ENCODE assay signal across 1 cellular context in the genomic region with DNA sequence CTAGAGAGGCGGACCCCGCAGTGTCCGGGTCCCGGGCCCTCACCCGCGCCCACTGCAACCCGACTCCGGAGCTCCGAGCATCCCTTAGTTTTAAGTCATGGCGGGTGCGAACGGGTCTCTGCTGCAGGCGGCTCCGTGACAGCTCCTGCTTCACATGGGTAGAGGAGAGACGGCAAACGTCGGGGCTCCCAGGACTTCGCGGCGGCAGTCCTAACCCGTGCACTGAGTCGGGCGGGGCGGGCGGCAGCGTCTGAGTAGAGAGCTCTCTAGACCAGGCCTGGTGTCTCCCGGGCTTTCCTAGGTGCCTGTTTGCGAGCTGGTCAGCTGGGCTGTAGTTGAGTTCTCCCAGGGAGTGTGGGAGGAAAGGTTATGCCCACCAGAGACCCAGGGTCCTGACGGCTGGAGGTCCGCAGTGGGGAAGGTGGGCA.
TF ChIP-seq lines count a peak whose summit lies in the region.

No MANE protein-coding gene starts in this region.

TF ChIP-seq in HepG2, 621 proteins besides CTCF, POLR2A, EP300 and RAD21 (continues in another document):
- TF ChIP-seq MEIS2 (CRISPR knock-in tag; IDR thresholded peaks at IDR 0.05) (peak; percentile 21; the same call in 1 of the 2 replicates), TP53 (CRISPR knock-in tag; conservative IDR thresholded peaks at IDR 0.05) (no peak), IKZF4 (CRISPR knock-in tag; IDR thresholded peaks at IDR 0.05; ENCODE audit: borderline replicate concordance, low read depth, not compliant biosample characterization) (peak; percentile 13), SATB2 (CRISPR knock-in tag; IDR thresholded peaks at IDR 0.05) (no peak), ZFY (CRISPR knock-in tag; IDR thresholded peaks at IDR 0.05) (peak; percentile 12; the same call in 1 of the 2 replicates), ZKSCAN5 (CRISPR knock-in tag; IDR thresholded peaks at IDR 0.05) (no peak), RFX5 (IDR thresholded peaks at IDR 0.05; ENCODE audit: low read depth, low read length) (no peak), ZNF570 (CRISPR knock-in tag; IDR thresholded peaks at IDR 0.05; ENCODE audit: borderline replicate concordance) (no peak), PRMT3 (CRISPR knock-in tag; IDR thresholded peaks at IDR 0.05; ENCODE audit: borderline replicate concordance, low read depth) (no peak), SAP130 (CRISPR knock-in tag; IDR thresholded peaks at IDR 0.05; ENCODE audit: low read depth) (0 out of 2 replicates have a peak, but pooled peaks have one; percentile 8), ZNF589 (CRISPR knock-in tag; conservative IDR thresholded peaks at IDR 0.05) (no peak; the same call in 1 of the 2 replicates), ZNF780A (CRISPR knock-in tag; IDR thresholded peaks at IDR 0.05) (no peak), RFXANK (CRISPR knock-in tag; IDR thresholded peaks at IDR 0.05) (no peak), ZFAT (CRISPR knock-in tag; conservative IDR thresholded peaks at IDR 0.05) (no peak), PHF5A (CRISPR knock-in tag; IDR thresholded peaks at IDR 0.05; ENCODE audit: low read depth, unreplicated experiment) (no peak), ZBTB8A (CRISPR knock-in tag; IDR thresholded peaks at IDR 0.05; ENCODE audit: borderline replicate concordance, low read depth) (no peak), HIVEP1 (CRISPR knock-in tag; IDR thresholded peaks at IDR 0.05) (no peak), ZFP1 (CRISPR knock-in tag; IDR thresholded peaks at IDR 0.05) (no peak), CCDC6 (CRISPR knock-in tag; IDR thresholded peaks at IDR 0.05) (no peak), MLLT10 (CRISPR knock-in tag; IDR thresholded peaks at IDR 0.05) (no peak), HCFC1 (IDR thresholded peaks at IDR 0.05; ENCODE audit: low read depth, low read length) (no peak), NR3C1 (CRISPR knock-in tag; IDR thresholded peaks at IDR 0.05) (no peak), ZNF605 (CRISPR knock-in tag; IDR thresholded peaks at IDR 0.05) (no peak), HDAC6 (IDR thresholded peaks at IDR 0.05; ENCODE audit: low read depth, low read length) (no peak), HOXD1 (CRISPR knock-in tag; IDR thresholded peaks at IDR 0.05) (no peak), ZNF225 (CRISPR knock-in tag; IDR thresholded peaks at IDR 0.05) (no peak), ZNF430 (CRISPR knock-in tag; IDR thresholded peaks at IDR 0.05) (no peak), ZNF781 (CRISPR knock-in tag; IDR thresholded peaks at IDR 0.05; ENCODE audit: borderline replicate concordance, not compliant biosample characterization) (no peak), ZNF367 (CRISPR knock-in tag; IDR thresholded peaks at IDR 0.05; ENCODE audit: borderline replicate concordance) (no peak), SOX5 (CRISPR knock-in tag; IDR thresholded peaks at IDR 0.05; ENCODE audit: borderline replicate concordance) (no peak), ZNF446 (CRISPR knock-in tag; IDR thresholded peaks at IDR 0.05) (no peak), ZNF616 (CRISPR knock-in tag; IDR thresholded peaks at IDR 0.05; ENCODE audit: low read depth) (0 out of 2 replicates have a peak, but pooled peaks have one; percentile 13)
- TF ChIP-seq, protein P1, sequence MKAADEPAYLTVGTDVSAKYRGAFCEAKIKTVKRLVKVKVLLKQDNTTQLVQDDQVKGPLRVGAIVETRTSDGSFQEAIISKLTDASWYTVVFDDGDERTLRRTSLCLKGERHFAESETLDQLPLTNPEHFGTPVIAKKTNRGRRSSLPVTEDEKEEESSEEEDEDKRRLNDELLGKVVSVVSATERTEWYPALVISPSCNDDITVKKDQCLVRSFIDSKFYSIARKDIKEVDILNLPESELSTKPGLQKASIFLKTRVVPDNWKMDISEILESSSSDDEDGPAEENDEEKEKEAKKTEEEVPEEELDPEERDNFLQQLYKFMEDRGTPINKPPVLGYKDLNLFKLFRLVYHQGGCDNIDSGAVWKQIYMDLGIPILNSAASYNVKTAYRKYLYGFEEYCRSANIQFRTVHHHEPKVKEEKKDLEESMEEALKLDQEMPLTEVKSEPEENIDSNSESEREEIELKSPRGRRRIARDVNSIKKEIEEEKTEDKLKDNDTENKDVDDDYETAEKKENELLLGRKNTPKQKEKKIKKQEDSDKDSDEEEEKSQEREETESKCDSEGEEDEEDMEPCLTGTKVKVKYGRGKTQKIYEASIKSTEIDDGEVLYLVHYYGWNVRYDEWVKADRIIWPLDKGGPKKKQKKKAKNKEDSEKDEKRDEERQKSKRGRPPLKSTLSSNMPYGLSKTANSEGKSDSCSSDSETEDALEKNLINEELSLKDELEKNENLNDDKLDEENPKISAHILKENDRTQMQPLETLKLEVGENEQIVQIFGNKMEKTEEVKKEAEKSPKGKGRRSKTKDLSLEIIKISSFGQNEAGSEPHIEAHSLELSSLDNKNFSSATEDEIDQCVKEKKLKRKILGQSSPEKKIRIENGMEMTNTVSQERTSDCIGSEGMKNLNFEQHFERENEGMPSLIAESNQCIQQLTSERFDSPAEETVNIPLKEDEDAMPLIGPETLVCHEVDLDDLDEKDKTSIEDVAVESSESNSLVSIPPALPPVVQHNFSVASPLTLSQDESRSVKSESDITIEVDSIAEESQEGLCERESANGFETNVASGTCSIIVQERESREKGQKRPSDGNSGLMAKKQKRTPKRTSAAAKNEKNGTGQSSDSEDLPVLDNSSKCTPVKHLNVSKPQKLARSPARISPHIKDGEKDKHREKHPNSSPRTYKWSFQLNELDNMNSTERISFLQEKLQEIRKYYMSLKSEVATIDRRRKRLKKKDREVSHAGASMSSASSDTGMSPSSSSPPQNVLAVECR (CRISPR knock-in tag; IDR thresholded peaks at IDR 0.05; ENCODE audit: borderline replicate concordance): 0 out of 2 replicates have a peak, but pooled peaks have one; percentile 70
- TF ChIP-seq, protein P2, sequence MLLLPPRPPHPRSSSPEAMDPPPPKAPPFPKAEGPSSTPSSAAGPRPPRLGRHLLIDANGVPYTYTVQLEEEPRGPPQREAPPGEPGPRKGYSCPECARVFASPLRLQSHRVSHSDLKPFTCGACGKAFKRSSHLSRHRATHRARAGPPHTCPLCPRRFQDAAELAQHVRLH (CRISPR knock-in tag; IDR thresholded peaks at IDR 0.05; ENCODE audit: borderline replicate concordance, low read depth): no peak
- TF ChIP-seq, protein P3, sequence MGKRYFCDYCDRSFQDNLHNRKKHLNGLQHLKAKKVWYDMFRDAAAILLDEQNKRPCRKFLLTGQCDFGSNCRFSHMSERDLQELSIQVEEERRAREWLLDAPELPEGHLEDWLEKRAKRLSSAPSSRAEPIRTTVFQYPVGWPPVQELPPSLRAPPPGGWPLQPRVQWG (CRISPR knock-in tag; IDR thresholded peaks at IDR 0.05; ENCODE audit: borderline replicate concordance, low read depth): no peak
- TF ChIP-seq, protein P4, sequence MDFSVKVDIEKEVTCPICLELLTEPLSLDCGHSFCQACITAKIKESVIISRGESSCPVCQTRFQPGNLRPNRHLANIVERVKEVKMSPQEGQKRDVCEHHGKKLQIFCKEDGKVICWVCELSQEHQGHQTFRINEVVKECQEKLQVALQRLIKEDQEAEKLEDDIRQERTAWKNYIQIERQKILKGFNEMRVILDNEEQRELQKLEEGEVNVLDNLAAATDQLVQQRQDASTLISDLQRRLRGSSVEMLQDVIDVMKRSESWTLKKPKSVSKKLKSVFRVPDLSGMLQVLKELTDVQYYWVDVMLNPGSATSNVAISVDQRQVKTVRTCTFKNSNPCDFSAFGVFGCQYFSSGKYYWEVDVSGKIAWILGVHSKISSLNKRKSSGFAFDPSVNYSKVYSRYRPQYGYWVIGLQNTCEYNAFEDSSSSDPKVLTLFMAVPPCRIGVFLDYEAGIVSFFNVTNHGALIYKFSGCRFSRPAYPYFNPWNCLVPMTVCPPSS (IDR thresholded peaks at IDR 0.05): no peak
- TF ChIP-seq, protein P5, sequence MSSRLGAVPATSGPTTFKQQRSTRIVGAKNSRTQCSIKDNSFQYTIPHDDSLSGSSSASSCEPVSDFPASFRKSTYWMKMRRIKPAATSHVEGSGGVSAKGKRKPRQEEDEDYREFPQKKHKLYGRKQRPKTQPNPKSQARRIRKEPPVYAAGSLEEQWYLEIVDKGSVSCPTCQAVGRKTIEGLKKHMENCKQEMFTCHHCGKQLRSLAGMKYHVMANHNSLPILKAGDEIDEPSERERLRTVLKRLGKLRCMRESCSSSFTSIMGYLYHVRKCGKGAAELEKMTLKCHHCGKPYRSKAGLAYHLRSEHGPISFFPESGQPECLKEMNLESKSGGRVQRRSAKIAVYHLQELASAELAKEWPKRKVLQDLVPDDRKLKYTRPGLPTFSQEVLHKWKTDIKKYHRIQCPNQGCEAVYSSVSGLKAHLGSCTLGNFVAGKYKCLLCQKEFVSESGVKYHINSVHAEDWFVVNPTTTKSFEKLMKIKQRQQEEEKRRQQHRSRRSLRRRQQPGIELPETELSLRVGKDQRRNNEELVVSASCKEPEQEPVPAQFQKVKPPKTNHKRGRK (CRISPR knock-in tag; IDR thresholded peaks at IDR 0.05): no peak
- TF ChIP-seq, protein P6, sequence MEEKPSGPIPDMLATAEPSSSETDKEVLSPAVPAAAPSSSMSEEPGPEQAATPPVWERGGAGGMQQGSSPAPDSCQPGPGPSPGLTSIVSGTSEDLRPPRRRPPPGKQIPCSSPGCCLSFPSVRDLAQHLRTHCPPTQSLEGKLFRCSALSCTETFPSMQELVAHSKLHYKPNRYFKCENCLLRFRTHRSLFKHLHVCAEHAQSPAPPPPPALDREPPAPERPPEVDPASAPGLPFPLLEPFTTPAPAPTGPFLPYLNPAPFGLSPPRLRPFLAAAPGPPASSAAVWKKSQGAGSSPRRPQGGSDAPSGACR (CRISPR knock-in tag; IDR thresholded peaks at IDR 0.05): no peak
- TF ChIP-seq, protein P7, sequence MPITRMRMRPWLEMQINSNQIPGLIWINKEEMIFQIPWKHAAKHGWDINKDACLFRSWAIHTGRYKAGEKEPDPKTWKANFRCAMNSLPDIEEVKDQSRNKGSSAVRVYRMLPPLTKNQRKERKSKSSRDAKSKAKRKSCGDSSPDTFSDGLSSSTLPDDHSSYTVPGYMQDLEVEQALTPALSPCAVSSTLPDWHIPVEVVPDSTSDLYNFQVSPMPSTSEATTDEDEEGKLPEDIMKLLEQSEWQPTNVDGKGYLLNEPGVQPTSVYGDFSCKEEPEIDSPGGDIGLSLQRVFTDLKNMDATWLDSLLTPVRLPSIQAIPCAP (CRISPR knock-in tag; IDR thresholded peaks at IDR 0.05; ENCODE audit: low read depth): no peak
- TF ChIP-seq, protein P8, sequence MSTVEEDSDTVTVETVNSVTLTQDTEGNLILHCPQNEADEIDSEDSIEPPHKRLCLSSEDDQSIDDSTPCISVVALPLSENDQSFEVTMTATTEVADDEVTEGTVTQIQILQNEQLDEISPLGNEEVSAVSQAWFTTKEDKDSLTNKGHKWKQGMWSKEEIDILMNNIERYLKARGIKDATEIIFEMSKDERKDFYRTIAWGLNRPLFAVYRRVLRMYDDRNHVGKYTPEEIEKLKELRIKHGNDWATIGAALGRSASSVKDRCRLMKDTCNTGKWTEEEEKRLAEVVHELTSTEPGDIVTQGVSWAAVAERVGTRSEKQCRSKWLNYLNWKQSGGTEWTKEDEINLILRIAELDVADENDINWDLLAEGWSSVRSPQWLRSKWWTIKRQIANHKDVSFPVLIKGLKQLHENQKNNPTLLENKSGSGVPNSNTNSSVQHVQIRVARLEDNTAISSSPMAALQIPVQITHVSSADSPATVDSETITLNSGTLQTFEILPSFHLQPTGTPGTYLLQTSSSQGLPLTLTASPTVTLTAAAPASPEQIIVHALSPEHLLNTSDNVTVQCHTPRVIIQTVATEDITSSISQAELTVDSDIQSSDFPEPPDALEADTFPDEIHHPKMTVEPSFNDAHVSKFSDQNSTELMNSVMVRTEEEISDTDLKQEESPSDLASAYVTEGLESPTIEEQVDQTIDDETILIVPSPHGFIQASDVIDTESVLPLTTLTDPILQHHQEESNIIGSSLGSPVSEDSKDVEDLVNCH (CRISPR knock-in tag; IDR thresholded peaks at IDR 0.05): no peak
- TF ChIP-seq, protein P9, sequence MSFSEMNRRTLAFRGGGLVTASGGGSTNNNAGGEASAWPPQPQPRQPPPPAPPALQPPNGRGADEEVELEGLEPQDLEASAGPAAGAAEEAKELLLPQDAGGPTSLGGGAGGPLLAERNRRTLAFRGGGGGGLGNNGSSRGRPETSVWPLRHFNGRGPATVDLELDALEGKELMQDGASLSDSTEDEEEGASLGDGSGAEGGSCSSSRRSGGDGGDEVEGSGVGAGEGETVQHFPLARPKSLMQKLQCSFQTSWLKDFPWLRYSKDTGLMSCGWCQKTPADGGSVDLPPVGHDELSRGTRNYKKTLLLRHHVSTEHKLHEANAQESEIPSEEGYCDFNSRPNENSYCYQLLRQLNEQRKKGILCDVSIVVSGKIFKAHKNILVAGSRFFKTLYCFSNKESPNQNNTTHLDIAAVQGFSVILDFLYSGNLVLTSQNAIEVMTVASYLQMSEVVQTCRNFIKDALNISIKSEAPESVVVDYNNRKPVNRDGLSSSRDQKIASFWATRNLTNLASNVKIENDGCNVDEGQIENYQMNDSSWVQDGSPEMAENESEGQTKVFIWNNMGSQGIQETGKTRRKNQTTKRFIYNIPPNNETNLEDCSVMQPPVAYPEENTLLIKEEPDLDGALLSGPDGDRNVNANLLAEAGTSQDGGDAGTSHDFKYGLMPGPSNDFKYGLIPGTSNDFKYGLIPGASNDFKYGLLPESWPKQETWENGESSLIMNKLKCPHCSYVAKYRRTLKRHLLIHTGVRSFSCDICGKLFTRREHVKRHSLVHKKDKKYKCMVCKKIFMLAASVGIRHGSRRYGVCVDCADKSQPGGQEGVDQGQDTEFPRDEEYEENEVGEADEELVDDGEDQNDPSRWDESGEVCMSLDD (CRISPR knock-in tag; IDR thresholded peaks at IDR 0.05; ENCODE audit: borderline replicate concordance): no peak
- TF ChIP-seq, protein P10, sequence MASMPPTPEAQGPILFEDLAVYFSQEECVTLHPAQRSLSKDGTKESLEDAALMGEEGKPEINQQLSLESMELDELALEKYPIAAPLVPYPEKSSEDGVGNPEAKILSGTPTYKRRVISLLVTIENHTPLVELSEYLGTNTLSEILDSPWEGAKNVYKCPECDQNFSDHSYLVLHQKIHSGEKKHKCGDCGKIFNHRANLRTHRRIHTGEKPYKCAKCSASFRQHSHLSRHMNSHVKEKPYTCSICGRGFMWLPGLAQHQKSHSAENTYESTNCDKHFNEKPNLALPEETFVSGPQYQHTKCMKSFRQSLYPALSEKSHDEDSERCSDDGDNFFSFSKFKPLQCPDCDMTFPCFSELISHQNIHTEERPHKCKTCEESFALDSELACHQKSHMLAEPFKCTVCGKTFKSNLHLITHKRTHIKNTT (CRISPR knock-in tag; IDR thresholded peaks at IDR 0.05): no peak
